25 cellular contexts compared by ENCODE assay signal in genomic region chr7:20432071-20432470, GRCh38.
"Had no signal": no experiment of that assay in that cellular context is flagged by ENCODE, and none has a peak within 500 bp of the region (broad histone marks: within the 10 kb centered on the region; RNA-seq: fewer than 3 reads in every experiment).

No MANE protein-coding gene starts in this region.

- H3K4me3 Mint-ChIP-seq: dendritic cell treated with granulocyte-macrophage colony-stimulating factor and Interleukin-4, amounts not matched to agents 40 ng/mL and 50 ng/mL, for 4 days; naive thymus-derived CD8-positive, alpha-beta T cell; nephron progenitor cell had no signal

- H3K27ac Mint-ChIP-seq: dendritic cell treated with granulocyte-macrophage colony-stimulating factor and Interleukin-4, amounts not matched to agents 40 ng/mL and 50 ng/mL, for 4 days; nephron progenitor cell had no signal

- H3K36me3 Mint-ChIP-seq: naive thymus-derived CD8-positive, alpha-beta T cell had no signal

- H3K4me1 ChIP-seq: colonic mucosa, esophagus squamous epithelium, left lung, prostate gland, right atrium auricular region, stomach, thyroid gland had no signal

- H3K4me1 Mint-ChIP-seq: naive thymus-derived CD8-positive, alpha-beta T cell; nephron progenitor cell had no signal

- H3K27ac ChIP-seq: colonic mucosa, esophagus squamous epithelium, heart right ventricle, left lung, prostate gland, right atrium auricular region, stomach, thyroid gland had no signal

- H3K4me2 ChIP-seq: smooth muscle cell had no signal

- H3K9me3 Mint-ChIP-seq: naive thymus-derived CD8-positive, alpha-beta T cell; nephron progenitor cell had no signal

- H3K4me3 ChIP-seq: colonic mucosa, esophagus squamous epithelium, heart right ventricle, left lung, prostate gland, right atrium auricular region, smooth muscle cell, stomach, thyroid gland had no signal

- DNase-seq: colonic mucosa; effector CD8-positive, alpha-beta T cell; esophagus squamous epithelium; foreskin melanocyte; glutamatergic neuron; heart right ventricle; hippocampal formation; left cardiac atrium; left lung; naive thymus-derived CD8-positive, alpha-beta T cell; nephron progenitor cell; nucleus accumbens; stimulated activated CD4-positive, alpha-beta T cell treated with anti-CD3 and anti-CD28 coated beads, Interleukin-12 subunit alpha, Interleukin-12 subunit beta, amount 100 ng/mL, for 4 hours; stimulated activated CD4-positive, alpha-beta T cell treated with anti-CD3 and anti-CD28 coated beads, Interleukin-1b, Interleukin-23, amount 100 ng/mL, for 48 hours; stimulated activated CD4-positive, alpha-beta T cell treated with anti-CD3 and anti-CD28 coated beads, Interleukin-4, amount 100 ng/mL, for 1 hour; stimulated activated CD8-positive, alpha-beta memory T cell treated with anti-CD3 and anti-CD28 coated beads, Interleukin-4, amount 100 ng/mL, for 48 hours; stimulated activated naive CD4-positive, alpha-beta T cell; stomach; thyroid gland; trophoblast cell had no signal

- ATAC-seq: heart right ventricle; left cardiac atrium; left lung; naive thymus-derived CD8-positive, alpha-beta T cell; sciatic nerve had no signal

- H3K9me3 ChIP-seq: colonic mucosa, esophagus squamous epithelium, heart right ventricle, left lung, prostate gland, right atrium auricular region, stomach, thyroid gland had no signal

- H3K27me3 ChIP-seq: colonic mucosa, esophagus squamous epithelium, heart right ventricle, left lung, right atrium auricular region, stomach, thyroid gland had no signal

- H3K36me3 ChIP-seq: colonic mucosa, esophagus squamous epithelium, heart right ventricle, left lung, prostate gland, right atrium auricular region, stomach, thyroid gland had no signal
